8 cellular contexts compared by ENCODE assay signal in genomic region chr16:22353188-22353919, GRCh38. TPM values are rescaled to one million over a fixed set of nuclear protein-coding genes. Genes with fewer than 3 reads are reported as not detected.
DNase-seq lines count a peak whose midpoint lies in the region; ATAC-seq and TF ChIP-seq lines count a peak whose summit lies in the region.

No MANE protein-coding gene starts in this region.

- H3K9me3 ChIP-seq in AG04450 (ENCODE audit: control insufficient read depth, insufficient read depth, low read length): no peaks in the 10 kb centered on the region

- peaks cover 59% of the 10 kb centered on the region for H3K36me3 Mint-ChIP-seq in HFFc6 (ENCODE audit: low read depth)
- H3K36me3 Mint-ChIP-seq in activated CD4-positive, alpha-beta memory T cell treated with anti-CD3 and anti-CD28 coated beads, Interleukin-2, amount 10 ng/mL, durations not matched to agents 7 days and 5 days (ENCODE audit: low read depth): peaks cover 60% of the 10 kb centered on the region

- H3K27me3 ChIP-seq in AG04450 (ENCODE audit: control insufficient read depth, insufficient read depth, low read length): no peaks in the 10 kb centered on the region

- ATAC-seq in GM21528 (IDR thresholded peaks at IDR 0.05; ENCODE audit: low FRiP score, unreplicated experiment): no peak

- H3K4me3 Mint-ChIP-seq in HFFc6: peak overlapping the region; percentile 17; the same call in 1 of the 2 replicates
- H3K4me3 Mint-ChIP-seq in activated CD4-positive, alpha-beta memory T cell treated with anti-CD3 and anti-CD28 coated beads, Interleukin-2, amount 10 ng/mL, durations not matched to agents 7 days and 5 days: no peak overlapping the region

- peak overlapping the region; percentile 95 for H3K27ac ChIP-seq in AG04450 (ENCODE audit: low read depth, low read length)

- no peaks in the 10 kb centered on the region for H3K27me3 Mint-ChIP-seq in HFFc6 (ENCODE audit: insufficient read depth)
- no peaks in the 10 kb centered on the region for H3K27me3 Mint-ChIP-seq in activated CD4-positive, alpha-beta memory T cell treated with anti-CD3 and anti-CD28 coated beads, Interleukin-2, amount 10 ng/mL, durations not matched to agents 7 days and 5 days

- CTCF ChIA-PET in AG04450 (lab: Charles Lee): interaction anchor here (0.8 to 2.5 kb wide), 2 partner anchors 17 to 32 kb away, joined by 3 to 10 read pairs; no protein-coding TSS in a partner anchor
- CTCF ChIA-PET in activated CD4-positive, alpha-beta memory T cell treated with anti-CD3 and anti-CD28 coated beads, Interleukin-2, amount 10 ng/mL, durations not matched to agents 7 days and 5 days (lab: Charles Lee): interaction anchor here (1.1 kb wide), 2 partner anchors 22 to 32 kb away, joined by 3 read pairs; no protein-coding TSS in a partner anchor

- DNase-seq in AG04450 (ENCODE audit: low read depth, low spot score) (peak; percentile 71), HFFc6 (peak; percentile 87), kidney tubule cell (ENCODE audit: low spot score) (peak; percentile 95), GM20000 (ENCODE audit: low spot score) (no peak), T1000 (lab: John Stamatoyannopoulos, UW) (no peak)
- no peak for DNase-seq in activated CD4-positive, alpha-beta memory T cell treated with anti-CD3 and anti-CD28 coated beads, Interleukin-2, amount 10 ng/mL, durations not matched to agents 7 days and 5 days
- no peak for DNase-seq in activated CD8-positive, alpha-beta memory T cell treated with anti-CD3 and anti-CD28 coated beads for 24 hours

- POLR2A ChIA-PET in AG04450 (lab: Yijun Ruan, JAX): interaction anchor here (0.6 to 3.5 kb wide), 8 partner anchors 17 to 162 kb away, joined by 3 to 16 read pairs (median 6); partner anchors contain the start of gene CDR2
- POLR2A ChIA-PET in activated CD4-positive, alpha-beta memory T cell treated with anti-CD3 and anti-CD28 coated beads, Interleukin-2, amount 10 ng/mL, durations not matched to agents 7 days and 5 days (lab: Charles Lee): interaction anchor here (0.8 to 7.7 kb wide), 10 partner anchors 9 to 161 kb away, joined by 3 to 165 read pairs (median 4); partner anchors contain the start of gene CDR2

- no peak overlapping the region for H3K4me3 ChIP-seq in AG04450 (ENCODE audit: low read depth, low read length)

- no peaks in the 10 kb centered on the region for H3K9me3 Mint-ChIP-seq in HFFc6
- no peaks in the 10 kb centered on the region for H3K9me3 Mint-ChIP-seq in activated CD4-positive, alpha-beta memory T cell treated with anti-CD3 and anti-CD28 coated beads, Interleukin-2, amount 10 ng/mL, durations not matched to agents 7 days and 5 days

- no peak for TF ChIP-seq CTCF in AG04450 (IDR thresholded peaks at IDR 0.05; ENCODE audit: low read depth, low read length)
- TF ChIP-seq CTCF in HFFc6 (IDR thresholded peaks at IDR 0.05): no peak
- TF ChIP-seq CTCF in GM20000 (IDR thresholded peaks at IDR 0.05; ENCODE audit: extremely low read depth, missing control alignments): no peak

- peak overlapping the region; percentile 92 for H3K27ac Mint-ChIP-seq in HFFc6
- peak overlapping the region; percentile 77 for H3K27ac Mint-ChIP-seq in activated CD4-positive, alpha-beta memory T cell treated with anti-CD3 and anti-CD28 coated beads, Interleukin-2, amount 10 ng/mL, durations not matched to agents 7 days and 5 days

- H3K4me1 Mint-ChIP-seq in HFFc6 (ENCODE audit: low read depth): peaks cover 66% of the 10 kb centered on the region
- peaks cover 49% of the 10 kb centered on the region for H3K4me1 Mint-ChIP-seq in activated CD4-positive, alpha-beta memory T cell treated with anti-CD3 and anti-CD28 coated beads, Interleukin-2, amount 10 ng/mL, durations not matched to agents 7 days and 5 days

RNA-seq across cellular contexts. Expression of gene CDR2, which starts 21.1 kb away (rescaled TPM):
- polyA plus RNA-seq in AG04450 (2011; rRNA removed): 128 and 138 TPM in 2 replicates
- 110 and 113 TPM in 2 replicates for polyA minus RNA-seq in AG04450 (2011; rRNA and poly(A)+ RNA removed)
- 10 to 100 TPM; 35.9 to 43.4 (median 39.1) TPM for total RNA-seq in HFFc6 (2021; fragmentation: NEBNext Ultra II Directional; extraction: Animal tissue kit (Norgen Biotek cat#: 25700))
- total RNA-seq in activated CD4-positive, alpha-beta memory T cell treated with anti-CD3 and anti-CD28 coated beads, Interleukin-2, amount 10 ng/mL, durations not matched to agents 7 days and 5 days: 10 to 100 TPM; 43.1 to 43.9 TPM

RNA-seq across cellular contexts. Expression of gene POLR3E, which starts 56.1 kb away (rescaled TPM):
- 32.0 and 43.6 TPM in 2 replicates for polyA plus RNA-seq in AG04450 (2011; rRNA removed)
- 140 and 173 TPM in 2 replicates for polyA minus RNA-seq in AG04450 (2011; rRNA and poly(A)+ RNA removed)
- 10 to 100 TPM; 31.6 to 36.3 (median 32.6) TPM for total RNA-seq in HFFc6 (2021; fragmentation: NEBNext Ultra II Directional; extraction: Animal tissue kit (Norgen Biotek cat#: 25700))
- 10 to 100 TPM; 50.7 TPM for total RNA-seq in activated CD4-positive, alpha-beta memory T cell treated with anti-CD3 and anti-CD28 coated beads, Interleukin-2, amount 10 ng/mL, durations not matched to agents 7 days and 5 days

Comparison
In these comparisons a context has a peak if more than half of its experiments do, and no peak if none do; other contexts are left out.
1. DNase-seq: peak in AG04450 (single experiment), HFFc6 (single experiment) and kidney tubule cell (single experiment); none in activated CD4-positive, alpha-beta memory T cell treated with anti-CD3 and anti-CD28 coated beads, Interleukin-2, amount 10 ng/mL, durations not matched to agents 7 days and 5 days (single experiment), GM20000 (single experiment), T1000 (single experiment) and activated CD8-positive, alpha-beta memory T cell treated with anti-CD3 and anti-CD28 coated beads for 24 hours (single experiment).